1 cellular context compared by ENCODE assay signal in the genomic region with DNA sequence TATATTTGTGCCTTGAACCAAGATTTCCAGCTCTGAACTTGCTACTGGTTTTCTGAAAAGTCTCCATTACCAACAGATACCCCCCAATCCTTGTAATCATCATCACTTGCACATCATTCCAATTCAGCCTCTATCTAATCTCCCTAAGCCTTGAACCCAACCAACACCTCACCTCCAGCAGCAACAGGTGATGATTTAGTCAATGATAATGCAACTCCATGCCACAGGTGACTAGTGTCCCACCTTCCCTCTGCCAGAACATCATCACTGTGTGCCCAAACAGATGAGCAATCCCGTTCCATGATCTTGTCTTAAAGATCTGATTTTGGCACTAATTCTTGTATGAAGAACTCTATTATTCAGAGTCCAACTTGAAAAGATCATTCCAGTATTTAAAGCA.
TF ChIP-seq lines count a peak whose summit lies in the region.

No MANE protein-coding gene starts in this region.

TF ChIP-seq in HepG2, 621 proteins besides CTCF, POLR2A, EP300 and RAD21 (continued from another document):
- no peak for TF ChIP-seq ZNF281 (CRISPR knock-in tag; IDR thresholded peaks at IDR 0.05; ENCODE audit: borderline replicate concordance)
- no peak for TF ChIP-seq ZNF567 (CRISPR knock-in tag; IDR thresholded peaks at IDR 0.05; ENCODE audit: borderline replicate concordance)
- no peak for TF ChIP-seq HNRNPK (IDR thresholded peaks at IDR 0.05; ENCODE audit: low read depth, low read length, poor library complexity, severe bottlenecking)
- TF ChIP-seq RFX5 (IDR thresholded peaks at IDR 0.05; ENCODE audit: low read depth, low read length), result no peak
- TF ChIP-seq, protein P1, sequence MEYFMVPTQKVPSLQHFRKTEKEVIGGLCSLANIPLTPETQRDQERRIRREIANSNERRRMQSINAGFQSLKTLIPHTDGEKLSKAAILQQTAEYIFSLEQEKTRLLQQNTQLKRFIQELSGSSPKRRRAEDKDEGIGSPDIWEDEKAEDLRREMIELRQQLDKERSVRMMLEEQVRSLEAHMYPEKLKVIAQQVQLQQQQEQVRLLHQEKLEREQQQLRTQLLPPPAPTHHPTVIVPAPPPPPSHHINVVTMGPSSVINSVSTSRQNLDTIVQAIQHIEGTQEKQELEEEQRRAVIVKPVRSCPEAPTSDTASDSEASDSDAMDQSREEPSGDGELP (IDR thresholded peaks at IDR 0.05; ENCODE audit: borderline replicate concordance, low read depth), result no peak
TF ChIP-seq in HepG2: peak in this region for 0.
